2 cellular contexts compared by ENCODE assay signal in the genomic region with DNA sequence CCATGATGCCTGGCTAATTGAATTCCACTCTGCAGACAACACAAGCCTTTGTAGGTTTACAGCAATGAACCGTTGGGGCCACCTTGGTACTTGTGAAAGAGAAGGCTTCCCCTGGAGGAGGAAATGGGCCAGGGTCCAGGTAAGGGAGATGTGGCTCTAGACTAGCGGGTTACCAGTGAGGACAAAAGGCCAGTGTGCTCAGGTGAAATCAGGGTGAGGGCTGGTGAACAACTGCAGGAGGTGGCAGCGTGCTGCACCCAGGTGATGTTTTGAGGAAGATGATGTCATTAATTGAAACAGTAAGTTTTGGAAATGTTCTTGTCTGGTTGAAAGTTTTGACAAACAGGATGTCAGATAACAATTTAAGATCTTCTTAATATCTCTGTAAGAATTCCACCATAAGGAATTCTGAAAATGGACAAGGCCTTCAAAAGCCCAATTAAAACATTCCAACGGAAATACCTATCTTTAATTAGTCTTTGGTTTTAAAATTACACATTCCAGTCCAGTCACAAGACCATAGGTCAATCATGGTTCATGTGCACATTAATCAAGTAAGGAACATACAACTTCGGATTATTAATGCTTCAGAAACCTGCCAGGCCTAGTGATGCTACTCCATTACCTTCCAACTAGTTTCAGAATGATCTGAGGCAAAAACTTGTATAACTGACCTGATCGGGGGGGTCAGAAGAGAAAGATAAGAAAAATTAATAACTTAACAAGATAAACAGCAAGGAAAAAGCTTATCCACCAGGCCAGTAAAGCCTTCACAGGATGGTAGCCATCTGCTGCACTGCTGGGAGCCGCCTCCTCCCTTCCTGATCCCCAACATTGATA.
TF ChIP-seq lines count a peak whose summit lies in the region.

No MANE protein-coding gene starts in this region.

TF ChIP-seq in GM23338, 12 proteins besides CTCF, POLR2A, EP300 and RAD21 (continued from another document):
- TF ChIP-seq CREB1 (CRISPR knock-in tag; IDR thresholded peaks at IDR 0.05; ENCODE audit: low read depth) (no peak), ZNF462 (CRISPR knock-in tag; IDR thresholded peaks at IDR 0.05) (no peak), STAT1 (IDR thresholded peaks at IDR 0.05; ENCODE audit: unreplicated experiment) (no peak), EZH2 (IDR thresholded peaks at IDR 0.05; ENCODE audit: low read depth, unreplicated experiment) (no peak), NANOG (IDR thresholded peaks at IDR 0.05; ENCODE audit: borderline replicate concordance) (no peak), ZNF331 (CRISPR knock-in tag; IDR thresholded peaks at IDR 0.05; ENCODE audit: low read depth) (no peak), REST (IDR thresholded peaks at IDR 0.05; ENCODE audit: unreplicated experiment) (no peak), ZNF114 (CRISPR knock-in tag; IDR thresholded peaks at IDR 0.05) (no peak)

TF ChIP-seq in WTC11, 78 proteins besides CTCF, POLR2A, EP300 and RAD21 (continued from another document):
- TF ChIP-seq, protein P1, sequence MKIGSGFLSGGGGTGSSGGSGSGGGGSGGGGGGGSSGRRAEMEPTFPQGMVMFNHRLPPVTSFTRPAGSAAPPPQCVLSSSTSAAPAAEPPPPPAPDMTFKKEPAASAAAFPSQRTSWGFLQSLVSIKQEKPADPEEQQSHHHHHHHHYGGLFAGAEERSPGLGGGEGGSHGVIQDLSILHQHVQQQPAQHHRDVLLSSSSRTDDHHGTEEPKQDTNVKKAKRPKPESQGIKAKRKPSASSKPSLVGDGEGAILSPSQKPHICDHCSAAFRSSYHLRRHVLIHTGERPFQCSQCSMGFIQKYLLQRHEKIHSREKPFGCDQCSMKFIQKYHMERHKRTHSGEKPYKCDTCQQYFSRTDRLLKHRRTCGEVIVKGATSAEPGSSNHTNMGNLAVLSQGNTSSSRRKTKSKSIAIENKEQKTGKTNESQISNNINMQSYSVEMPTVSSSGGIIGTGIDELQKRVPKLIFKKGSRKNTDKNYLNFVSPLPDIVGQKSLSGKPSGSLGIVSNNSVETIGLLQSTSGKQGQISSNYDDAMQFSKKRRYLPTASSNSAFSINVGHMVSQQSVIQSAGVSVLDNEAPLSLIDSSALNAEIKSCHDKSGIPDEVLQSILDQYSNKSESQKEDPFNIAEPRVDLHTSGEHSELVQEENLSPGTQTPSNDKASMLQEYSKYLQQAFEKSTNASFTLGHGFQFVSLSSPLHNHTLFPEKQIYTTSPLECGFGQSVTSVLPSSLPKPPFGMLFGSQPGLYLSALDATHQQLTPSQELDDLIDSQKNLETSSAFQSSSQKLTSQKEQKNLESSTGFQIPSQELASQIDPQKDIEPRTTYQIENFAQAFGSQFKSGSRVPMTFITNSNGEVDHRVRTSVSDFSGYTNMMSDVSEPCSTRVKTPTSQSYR (CRISPR knock-in tag; IDR thresholded peaks at IDR 0.05) = no peak
- TF ChIP-seq, protein P2, sequence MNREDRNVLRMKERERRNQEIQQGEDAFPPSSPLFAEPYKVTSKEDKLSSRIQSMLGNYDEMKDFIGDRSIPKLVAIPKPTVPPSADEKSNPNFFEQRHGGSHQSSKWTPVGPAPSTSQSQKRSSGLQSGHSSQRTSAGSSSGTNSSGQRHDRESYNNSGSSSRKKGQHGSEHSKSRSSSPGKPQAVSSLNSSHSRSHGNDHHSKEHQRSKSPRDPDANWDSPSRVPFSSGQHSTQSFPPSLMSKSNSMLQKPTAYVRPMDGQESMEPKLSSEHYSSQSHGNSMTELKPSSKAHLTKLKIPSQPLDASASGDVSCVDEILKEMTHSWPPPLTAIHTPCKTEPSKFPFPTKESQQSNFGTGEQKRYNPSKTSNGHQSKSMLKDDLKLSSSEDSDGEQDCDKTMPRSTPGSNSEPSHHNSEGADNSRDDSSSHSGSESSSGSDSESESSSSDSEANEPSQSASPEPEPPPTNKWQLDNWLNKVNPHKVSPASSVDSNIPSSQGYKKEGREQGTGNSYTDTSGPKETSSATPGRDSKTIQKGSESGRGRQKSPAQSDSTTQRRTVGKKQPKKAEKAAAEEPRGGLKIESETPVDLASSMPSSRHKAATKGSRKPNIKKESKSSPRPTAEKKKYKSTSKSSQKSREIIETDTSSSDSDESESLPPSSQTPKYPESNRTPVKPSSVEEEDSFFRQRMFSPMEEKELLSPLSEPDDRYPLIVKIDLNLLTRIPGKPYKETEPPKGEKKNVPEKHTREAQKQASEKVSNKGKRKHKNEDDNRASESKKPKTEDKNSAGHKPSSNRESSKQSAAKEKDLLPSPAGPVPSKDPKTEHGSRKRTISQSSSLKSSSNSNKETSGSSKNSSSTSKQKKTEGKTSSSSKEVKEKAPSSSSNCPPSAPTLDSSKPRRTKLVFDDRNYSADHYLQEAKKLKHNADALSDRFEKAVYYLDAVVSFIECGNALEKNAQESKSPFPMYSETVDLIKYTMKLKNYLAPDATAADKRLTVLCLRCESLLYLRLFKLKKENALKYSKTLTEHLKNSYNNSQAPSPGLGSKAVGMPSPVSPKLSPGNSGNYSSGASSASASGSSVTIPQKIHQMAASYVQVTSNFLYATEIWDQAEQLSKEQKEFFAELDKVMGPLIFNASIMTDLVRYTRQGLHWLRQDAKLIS (CRISPR knock-in tag; IDR thresholded peaks at IDR 0.05; ENCODE audit: borderline replicate concordance) = no peak
